In genomic region chr1:114081145-114082046, GRCh38 we compare ENCODE assay signal across 16 cellular contexts.
A peak's percentile ranks its signal among the peaks of the same experiment; 100 is the strongest.
DNase-seq lines count a peak whose midpoint lies in the region; ATAC-seq, FAIRE-seq and TF ChIP-seq lines count a peak whose summit lies in the region.
"Had no signal": no experiment of that assay in that cellular context is flagged by ENCODE, and none has a peak within 500 bp of the region (broad histone marks: within the 10 kb centered on the region; RNA-seq: fewer than 3 reads in every experiment).

No MANE protein-coding gene starts in this region.

- no peaks in the 10 kb centered on the region for H3K27me3 ChIP-seq in liver (ENCODE audit: control insufficient read depth in 4 of 4, insufficient read depth in 4 of 4, low read length in 3 of 4)
- no peaks in the 10 kb centered on the region for H3K27me3 ChIP-seq in HepG2 (ENCODE audit: control insufficient read depth in 1 of 2, insufficient read depth in 2 of 2, low read length in 2 of 2)
- peaks cover 10% of the 10 kb centered on the region for H3K27me3 ChIP-seq in left ventricle myocardium inferior (ENCODE audit: low read depth)
- no peaks in the 10 kb centered on the region for H3K27me3 ChIP-seq in neuronal stem cell (ENCODE audit: control insufficient read depth in 3 of 3, insufficient read depth in 3 of 3, low read depth in 1 of 3, low read length in 3 of 3)
- H3K27me3 ChIP-seq in aorta (ENCODE audit: control insufficient read depth in 1 of 2, insufficient read depth in 2 of 2, low read length in 1 of 2) = no peaks in the 10 kb centered on the region

- no peak overlapping the region for H3K23ac ChIP-seq in neuronal stem cell (ENCODE audit: low read depth, low read length, poor library complexity)

- no peaks in the 10 kb centered on the region for H4K20me1 ChIP-seq in HepG2 (ENCODE audit: insufficient read depth, low read length)

- H3K4me1 ChIP-seq in liver (ENCODE audit: control insufficient read depth in 4 of 4, insufficient read depth in 4 of 4, low read length in 3 of 4) (peaks cover 0 to 2% (median under 1%) of the 10 kb centered on the region in 4 donors), HepG2 (ENCODE audit: insufficient read depth, low read length) (no peaks in the 10 kb centered on the region), left ventricle myocardium inferior (peaks cover 20% of the 10 kb centered on the region), neuronal stem cell (ENCODE audit: control insufficient read depth in 2 of 2, insufficient read depth in 1 of 2, low read depth in 1 of 2, low read length in 2 of 2) (peaks cover 0 to 6% of the 10 kb centered on the region in 2 donors), aorta (ENCODE audit: control insufficient read depth in 1 of 2, insufficient read depth in 2 of 2, low read length in 2 of 2) (no peaks in the 10 kb centered on the region)

- no peak overlapping the region for H3K9ac ChIP-seq in liver (ENCODE audit: low read depth in 1 of 2, low read length in 2 of 2)
- H3K9ac ChIP-seq in HepG2 (ENCODE audit: insufficient read depth, low read depth, low read length) = no peak overlapping the region
- H3K9ac ChIP-seq in neuronal stem cell (ENCODE audit: low read depth, low read length, poor library complexity) = no peak overlapping the region

- peak overlapping the region; percentile 59 for H3K14ac ChIP-seq in neuronal stem cell (ENCODE audit: low read length)

- TF ChIP-seq RAD21 in liver (IDR thresholded peaks at IDR 0.05) = no peak
- no peak for TF ChIP-seq RAD21 in HepG2 (CRISPR knock-in tag; IDR thresholded peaks at IDR 0.05)

- H4K8ac ChIP-seq in neuronal stem cell (ENCODE audit: low read depth, low read length) = no peak overlapping the region

- H2BK12ac ChIP-seq in neuronal stem cell (ENCODE audit: low read length) = no peak overlapping the region

- H3K4me2 ChIP-seq in HepG2 (ENCODE audit: low read depth, low read length) = no peak overlapping the region
- no peak overlapping the region for H3K4me2 ChIP-seq in neuronal stem cell (ENCODE audit: insufficient read depth, low read length, poor library complexity, severe bottlenecking)

- TF ChIP-seq POLR2A in HepG2 (IDR thresholded peaks at IDR 0.05; ENCODE audit: insufficient read depth in 1 of 2, low read depth in 2 of 2, low read length in 2 of 2) = no peak

- H2BK15ac ChIP-seq in neuronal stem cell (ENCODE audit: low read length) = peak overlapping the region; percentile 24

- no peak overlapping the region for H3K18ac ChIP-seq in neuronal stem cell (ENCODE audit: low read length)

- CTCF ChIA-PET in HepG2 (lab: Yijun Ruan, JAX; ENCODE audit: low intra/inter-chr PET ratio, low total read pairs) = no interaction called here

- POLR2A ChIA-PET in HepG2 (lab: Yijun Ruan, JAX) = no interaction called here

- no TSS peak for BruUV-seq in HepG2 (replicated peaks; lab: Mats Ljungman, UMichigan)

- H2AFZ ChIP-seq in HepG2 (ENCODE audit: low read length) = no peak overlapping the region
- no peak overlapping the region for H2AFZ ChIP-seq in neuronal stem cell (ENCODE audit: low read length)

- H4K91ac ChIP-seq in neuronal stem cell (ENCODE audit: low read depth, low read length, poor library complexity) = peak overlapping the region; percentile 13

- DNase-seq in HepG2 (ENCODE audit: low spot score) (no peak), left ventricle myocardium inferior (no peak), neuronal stem cell (ENCODE audit: low spot score) (no peak), aorta (peak in 1 of 2 donors; percentile 74), T1000 (lab: John Stamatoyannopoulos, UW) (no peak), RPMI8226 (no peak), cerebellar nuclear complex (lab: John Stamatoyannopoulos, UW) (no peak)
- DNase-seq: activated CD4-positive, alpha-beta T cell treated with anti-CD3 and anti-CD28 coated beads, Interleukin-2, amount 50 U/mL, for 1 hour; CD8-positive, alpha-beta T cell; dermis blood vessel endothelial cell; NCI-H1436; NCI-H524; stimulated activated naive CD8-positive, alpha-beta T cell treated with anti-CD3 and anti-CD28 coated beads, Interleukin-15, Interleukin-2, amounts not matched to agents 100 U/mL and 50 U/mL, for 24 hours had no signal

- H3K79me1 ChIP-seq in neuronal stem cell (ENCODE audit: low read depth, low read length) = no peaks in the 10 kb centered on the region

- WGBS in liver = 62% methylated on average over 19 of the region's 19 CpGs
- WGBS in HepG2 (ENCODE audit: low lambda C conversion rate) = 57% methylated on average over 16 of the region's 19 CpGs
- no CpG with 5 or more reads among the region's 19 CpGs for WGBS in neuronal stem cell (ENCODE audit: extremely low coverage in 2 of 2, insufficient read length in 2 of 2, insufficient replicate concordance in 1 of 2), 2 donors
- WGBS in aorta, 2 donors = 21 to 31% methylated on average over 19 of the region's 19 CpGs

- H2BK120ac ChIP-seq in neuronal stem cell (ENCODE audit: low read depth, low read length) = no peak overlapping the region

- no peak overlapping the region for H3K4ac ChIP-seq in neuronal stem cell (ENCODE audit: low read length)

- H2BK5ac ChIP-seq in neuronal stem cell (ENCODE audit: low read length) = no peak overlapping the region

- H3K9me3 ChIP-seq in liver (ENCODE audit: control insufficient read depth in 4 of 4, low read length in 3 of 4) (no peaks in the 10 kb centered on the region), HepG2 (ENCODE audit: low read length) (no peaks in the 10 kb centered on the region), left ventricle myocardium inferior (replicated peaks) (no peaks in the 10 kb centered on the region), neuronal stem cell (replicated peaks in 1 of 2; ENCODE audit: control insufficient read depth in 2 of 2, insufficient read depth in 1 of 2, low read depth in 1 of 2, low read length in 2 of 2) (no peaks in the 10 kb centered on the region), aorta (ENCODE audit: control insufficient read depth, low read length) (no peaks in the 10 kb centered on the region)

- ATAC-seq in HepG2 (no peak), aorta (ENCODE audit: low FRiP score) (peak; percentile 53)
- ATAC-seq: CD8-positive, alpha-beta T cell; stimulated activated naive CD8-positive, alpha-beta T cell treated with anti-CD3 and anti-CD28 coated beads, Interleukin-15, Interleukin-2, amounts not matched to agents 100 U/mL and 50 U/mL, for 24 hours had no signal

- H3K36me3 ChIP-seq in liver (ENCODE audit: control insufficient read depth in 4 of 4, insufficient read depth in 3 of 4, low read depth in 1 of 4, low read length in 3 of 4) (no peaks in the 10 kb centered on the region), HepG2 (replicated peaks in 1 of 2; ENCODE audit: control insufficient read depth in 1 of 2, insufficient read depth in 2 of 2, low read length in 2 of 2) (no peaks in the 10 kb centered on the region), left ventricle myocardium inferior (no peaks in the 10 kb centered on the region), neuronal stem cell (replicated peaks in 1 of 2; ENCODE audit: control insufficient read depth in 2 of 2, insufficient read depth in 2 of 2, low read length in 2 of 2) (no peaks in the 10 kb centered on the region), aorta (ENCODE audit: control insufficient read depth in 1 of 2, insufficient read depth in 2 of 2, low read length in 1 of 2) (no peaks in the 10 kb centered on the region)

- TF ChIP-seq EP300 in HepG2 (IDR thresholded peaks at IDR 0.05; ENCODE audit: low read depth in 2 of 2, low read length in 2 of 2) (no peak), HepG2 (CRISPR knock-in tag; IDR thresholded peaks at IDR 0.05; ENCODE audit: borderline replicate concordance) (no peak)

- in situ Hi-C loops in HepG2 (cut with HindIII; ENCODE audit: extremely low pct_ligation_motif_present, low pct_unique_long_range_greater_than_20kb) = no loop called here

- intact Hi-C loops in HepG2 (cut with micrococcal nuclease; ENCODE audit: unreplicated experiment) = no loop called here
- intact Hi-C loops in left ventricle myocardium inferior (cut with micrococcal nuclease) = loop anchor here (2.0 kb wide), 1 partner anchor 55 kb away; no protein-coding TSS in a partner anchor
- intact Hi-C loops in aorta (cut with DNase I) = no loop called here

- no peak for FAIRE-seq in HepG2 (lab: Jason Lieb, UNC)
- FAIRE-seq: A204.1, GM19239 had no signal

- TF ChIP-seq CTCF in liver (IDR thresholded peaks at IDR 0.05; ENCODE audit: low read depth, low read length, missing input control) (no peak), HepG2 (CRISPR knock-in tag; IDR thresholded peaks at IDR 0.05) (no peak), left ventricle myocardium inferior (IDR thresholded peaks at IDR 0.05; ENCODE audit: borderline replicate concordance) (no peak)

- no peak overlapping the region for H3K4me3 ChIP-seq in liver (ENCODE audit: low read depth in 1 of 3, low read length in 3 of 3)
- H3K4me3 ChIP-seq in HepG2 (replicated peaks in 1 of 3; ENCODE audit: insufficient read depth in 1 of 3, low read depth in 2 of 3, low read length in 3 of 3) = no peak overlapping the region
- H3K4me3 ChIP-seq in left ventricle myocardium inferior = peak overlapping the region; percentile 1
- no peak overlapping the region for H3K4me3 ChIP-seq in neuronal stem cell (ENCODE audit: low read length in 2 of 2)
- H3K4me3 ChIP-seq in aorta (ENCODE audit: low read length in 2 of 2) = no peak overlapping the region

- H3K27ac ChIP-seq in liver (ENCODE audit: low read depth in 1 of 2, low read length in 2 of 2) (no peak overlapping the region), HepG2 (ENCODE audit: extremely low read length, insufficient read depth, low read length) (no peak overlapping the region), left ventricle myocardium inferior (replicated peaks) (peak overlapping the region; percentile 42), neuronal stem cell (replicated peaks; ENCODE audit: low read length) (no peak overlapping the region), aorta (ENCODE audit: low read depth in 1 of 2, low read length in 2 of 2) (no peak overlapping the region)

- H3K79me2 ChIP-seq in HepG2 (ENCODE audit: insufficient read depth, low read length) = no peaks in the 10 kb centered on the region

- H2AK5ac ChIP-seq in neuronal stem cell (ENCODE audit: low read depth, low read length) = no peak overlapping the region

TF ChIP-seq in liver, 16 proteins besides CTCF, POLR2A, EP300 and RAD21 (continues in another document):
- no peak for TF ChIP-seq GABPA (IDR thresholded peaks at IDR 0.05 in 1 of 2, conservative IDR thresholded peaks at IDR 0.05 in 1 of 2)

TF ChIP-seq in HepG2, 621 proteins besides CTCF, POLR2A, EP300 and RAD21 (continues in another document):
- no peak for TF ChIP-seq MEF2D (CRISPR knock-in tag; IDR thresholded peaks at IDR 0.05)
